23 cellular contexts compared by ENCODE assay signal in the genomic region with DNA sequence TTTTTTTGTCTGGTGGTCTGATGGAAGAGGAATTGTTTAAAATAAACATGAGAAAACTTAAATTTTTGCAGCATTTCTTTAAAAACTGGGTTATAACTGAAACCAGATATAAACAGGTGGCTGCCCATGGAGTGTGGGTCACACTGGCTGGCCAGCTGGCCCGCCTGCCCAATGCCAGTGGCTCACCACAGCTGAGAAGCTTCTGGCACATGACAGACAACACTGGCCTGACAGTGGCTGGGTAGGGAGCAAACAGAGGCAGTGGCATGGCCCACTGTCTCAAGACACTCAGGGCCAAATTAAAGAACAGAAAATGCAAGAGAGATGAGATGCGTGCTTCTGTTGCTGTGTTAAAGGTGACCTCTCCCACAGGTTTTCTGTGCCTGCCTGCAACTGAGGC. TPM values are rescaled to one million over a fixed set of nuclear protein-coding genes. Genes with fewer than 3 reads are reported as not detected.
DNase-seq lines count a peak whose midpoint lies in the region; ATAC-seq, FAIRE-seq and TF ChIP-seq lines count a peak whose summit lies in the region.
"Had no signal": no experiment of that assay in that cellular context is flagged by ENCODE, and none has a peak within 500 bp of the region (broad histone marks: within the 10 kb centered on the region; RNA-seq: fewer than 3 reads in every experiment).

No MANE protein-coding gene starts in this region.

- peaks cover 51% of the 10 kb centered on the region for H3K4me1 Mint-ChIP-seq in activated CD4-positive, alpha-beta memory T cell treated with anti-CD3 and anti-CD28 coated beads for 36 hours (ENCODE audit: low read depth)
- H3K4me1 Mint-ChIP-seq in activated CD4-positive, alpha-beta memory T cell treated with anti-CD3 and anti-CD28 coated beads, Interleukin-2, amount 10 ng/mL, durations not matched to agents 7 days and 5 days: peaks cover 53% of the 10 kb centered on the region
- H3K4me1 Mint-ChIP-seq in CD14-positive monocyte: peaks cover 34% of the 10 kb centered on the region

- H3K4me3 Mint-ChIP-seq in activated CD4-positive, alpha-beta memory T cell treated with anti-CD3 and anti-CD28 coated beads for 36 hours: no peak overlapping the region
- no peak overlapping the region for H3K4me3 Mint-ChIP-seq in activated CD4-positive, alpha-beta memory T cell treated with anti-CD3 and anti-CD28 coated beads, Interleukin-2, amount 10 ng/mL, durations not matched to agents 7 days and 5 days
- no peak overlapping the region for H3K4me3 Mint-ChIP-seq in CD14-positive monocyte
- H3K4me3 Mint-ChIP-seq: activated CD8-positive, alpha-beta memory T cell treated with anti-CD3 and anti-CD28 coated beads, Interleukin-2, amount 10 ng/mL, durations not matched to agents 7 days and 5 days had no signal

- in situ Hi-C loops in GM12878 (cut with MboI): loop anchor here (25.0 kb wide), 1 partner anchor 1988 kb away; the partner anchor contains the start of gene CLEC17A

- RAD21 ChIA-PET in GM12878 (lab: Charles Lee; ENCODE audit: unreplicated experiment): interaction anchor here (4.1 kb wide), 1 partner anchor 12 kb away, joined by 17 read pairs; no protein-coding TSS in a partner anchor

- no peak for TF ChIP-seq RAD21 in GM12878 (IDR thresholded peaks at IDR 0.05; ENCODE audit: insufficient read depth, low read depth, low read length)

- peak overlapping the region; percentile 40 for H3K27ac Mint-ChIP-seq in activated CD4-positive, alpha-beta memory T cell treated with anti-CD3 and anti-CD28 coated beads for 36 hours
- H3K27ac Mint-ChIP-seq in activated CD4-positive, alpha-beta memory T cell treated with anti-CD3 and anti-CD28 coated beads, Interleukin-2, amount 10 ng/mL, durations not matched to agents 7 days and 5 days: no peak overlapping the region
- peak overlapping the region in 3 of 7 donors; percentile 35 to 81 (median 50) for H3K27ac Mint-ChIP-seq in CD14-positive monocyte

- no peak for ATAC-seq in GM12878
- ATAC-seq in psoas muscle: peak; percentile 47 to 75 (median 54)
- ATAC-seq: activated CD8-positive, alpha-beta memory T cell treated with anti-CD3 and anti-CD28 coated beads, Interleukin-2, amount 10 ng/mL, durations not matched to agents 7 days and 5 days; heart right ventricle; PC-3; SK-N-SH treated with all-trans-retinoic acid at 6 μM for 48 hours had no signal

- FAIRE-seq in GM12878 (lab: Jason Lieb, UNC): no peak
- FAIRE-seq: A204.1, islet of Langerhans had no signal

- SMC1A ChIA-PET in GM12878 (lab: Charles Lee; ENCODE audit: uncharacterized antibody, unreplicated experiment): interaction anchor here (1.1 kb wide), 1 partner anchor 9 kb away, joined by 3 read pairs; no protein-coding TSS in a partner anchor

- no peak for DNase-seq in activated CD4-positive, alpha-beta memory T cell treated with anti-CD3 and anti-CD28 coated beads for 36 hours
- DNase-seq in activated CD4-positive, alpha-beta memory T cell treated with anti-CD3 and anti-CD28 coated beads, Interleukin-2, amount 10 ng/mL, durations not matched to agents 7 days and 5 days: no peak
- no peak for DNase-seq in NT2/D1 (ENCODE audit: low read depth, low spot score)
- no peak for DNase-seq in GM12878 (ENCODE audit: low read depth, low spot score)
- no peak for DNase-seq in psoas muscle
- no peak for DNase-seq in SJCRH30
- DNase-seq in CD14-positive monocyte (ENCODE audit: low spot score): no peak
- no peak for DNase-seq in T1000 (lab: John Stamatoyannopoulos, UW)
- DNase-seq: activated CD8-positive, alpha-beta memory T cell treated with anti-CD3 and anti-CD28 coated beads, Interleukin-2, amount 10 ng/mL, durations not matched to agents 7 days and 5 days; central memory CD4-positive, alpha-beta T cell; effector CD4-positive, alpha-beta T cell; heart right ventricle; KG1; NCI-H1105 treated with DMSO at 0.1 percent for 48 hours; NCI-H526 treated with DMSO at 0.1 percent for 48 hours; PC-3; stimulated activated CD4-positive, alpha-beta T cell treated with anti-CD3 and anti-CD28 coated beads, Interleukin-12 subunit alpha, Interleukin-12 subunit beta, amount 100 ng/mL, for 4 hours had no signal

- POLR2A ChIA-PET in activated CD4-positive, alpha-beta memory T cell treated with anti-CD3 and anti-CD28 coated beads for 36 hours (lab: Charles Lee): interaction anchor here (1.0 kb wide), 1 partner anchor 12 kb away, joined by 3 read pairs; no protein-coding TSS in a partner anchor
- POLR2A ChIA-PET in activated CD4-positive, alpha-beta memory T cell treated with anti-CD3 and anti-CD28 coated beads, Interleukin-2, amount 10 ng/mL, durations not matched to agents 7 days and 5 days (lab: Charles Lee): interaction anchor here (0.9 to 3.1 kb wide), 2 partner anchors 9 to 11 kb away, joined by 3 to 17 read pairs; no protein-coding TSS in a partner anchor
- POLR2A ChIA-PET in GM12878 (lab: Charles Lee): interaction anchor here (6.5 kb wide), 1 partner anchor 10 kb away, joined by 93 read pairs; no protein-coding TSS in a partner anchor

- no peak overlapping the region for H3K4me3 ChIP-seq in NT2/D1 (ENCODE audit: insufficient read length, low read depth)
- no peak overlapping the region for H3K4me3 ChIP-seq in GM12878
- peak overlapping the region; percentile 95 for H3K4me3 ChIP-seq in psoas muscle
- no peak overlapping the region for H3K4me3 ChIP-seq in SJCRH30
- H3K4me3 ChIP-seq: HAP-1, heart right ventricle, lung, upper lobe of left lung had no signal

- WGBS in GM12878 (ENCODE audit: insufficient coverage, insufficient replicate concordance, low lambda C conversion rate, missing lambda C conversion rate): 19% methylated on average over 2 of the region's 2 CpGs
- WGBS in psoas muscle, 3 donors: 29 to 49% (median 35%) methylated on average over 2 of the region's 2 CpGs

- CTCF ChIA-PET in activated CD4-positive, alpha-beta memory T cell treated with anti-CD3 and anti-CD28 coated beads for 36 hours (lab: Charles Lee): no interaction called here
- CTCF ChIA-PET in activated CD4-positive, alpha-beta memory T cell treated with anti-CD3 and anti-CD28 coated beads, Interleukin-2, amount 10 ng/mL, durations not matched to agents 7 days and 5 days (lab: Charles Lee): no interaction called here
- CTCF ChIA-PET in GM12878 (lab: Yijun Ruan, JAX): no interaction called here

- no peak for TF ChIP-seq EP300 in GM12878 (IDR thresholded peaks at IDR 0.05; ENCODE audit: borderline replicate concordance in 1 of 2, control insufficient read depth in 1 of 2, low read depth in 2 of 2, low read length in 2 of 2)

- no peak overlapping the region for H3K27ac ChIP-seq in GM12878 (ENCODE audit: control insufficient read depth, insufficient read depth)
- H3K27ac ChIP-seq in psoas muscle: peak overlapping the region; percentile 86
- H3K27ac ChIP-seq in SJCRH30: no peak overlapping the region
- H3K27ac ChIP-seq: heart right ventricle, upper lobe of left lung had no signal

- H4K20me1 ChIP-seq in GM12878 (ENCODE audit: control insufficient read depth, insufficient read depth): peaks cover 2% of the 10 kb centered on the region; the same call in 1 of the 2 replicates

- H3K36me3 ChIP-seq in NT2/D1 (ENCODE audit: insufficient read depth, insufficient read length, low read length) (peaks cover 72% of the 10 kb centered on the region), GM12878 (ENCODE audit: control insufficient read depth in 2 of 2, insufficient read depth in 2 of 2, low read length in 1 of 2) (peaks cover 19 to 33% of the 10 kb centered on the region in 2 experiments), psoas muscle (ENCODE audit: insufficient read depth in 1 of 2, low read depth in 1 of 2) (peaks cover 2 to 50% of the 10 kb centered on the region in 2 donors), SJCRH30 (peaks cover 22% of the 10 kb centered on the region)

- no TSS peak for BruUV-seq in GM12878 (replicated peaks; lab: Mats Ljungman, UMichigan)

- H3K36me3 Mint-ChIP-seq in activated CD4-positive, alpha-beta memory T cell treated with anti-CD3 and anti-CD28 coated beads for 36 hours: peaks cover 41% of the 10 kb centered on the region
- peaks cover 38% of the 10 kb centered on the region for H3K36me3 Mint-ChIP-seq in activated CD4-positive, alpha-beta memory T cell treated with anti-CD3 and anti-CD28 coated beads, Interleukin-2, amount 10 ng/mL, durations not matched to agents 7 days and 5 days (ENCODE audit: low read depth)
- peaks cover 34 to 51% of the 10 kb centered on the region in 2 donors for H3K36me3 Mint-ChIP-seq in CD14-positive monocyte

- no peaks in the 10 kb centered on the region for H3K9me3 Mint-ChIP-seq in activated CD4-positive, alpha-beta memory T cell treated with anti-CD3 and anti-CD28 coated beads for 36 hours
- no peaks in the 10 kb centered on the region for H3K9me3 Mint-ChIP-seq in activated CD4-positive, alpha-beta memory T cell treated with anti-CD3 and anti-CD28 coated beads, Interleukin-2, amount 10 ng/mL, durations not matched to agents 7 days and 5 days
- H3K9me3 Mint-ChIP-seq in CD14-positive monocyte: peaks cover 0 to 2% (median 0%) of the 10 kb centered on the region in 7 donors

- TF ChIP-seq CTCF in GM12878 (IDR thresholded peaks at IDR 0.05 in 2 of 3, conservative IDR thresholded peaks at IDR 0.05 in 1 of 3; ENCODE audit: control insufficient read depth in 2 of 3, extremely low read depth in 1 of 3, insufficient read depth in 1 of 3, low read depth in 3 of 3, low read length in 3 of 3) (no peak), psoas muscle (IDR thresholded peaks at IDR 0.05) (no peak), CD14-positive monocyte (IDR thresholded peaks at IDR 0.05) (no peak)

- H3K9me3 ChIP-seq in NT2/D1 (ENCODE audit: insufficient read depth, low read length) (no peaks in the 10 kb centered on the region), GM12878 (replicated peaks; ENCODE audit: control insufficient read depth, insufficient read depth, low read length) (no peaks in the 10 kb centered on the region), psoas muscle (no peaks in the 10 kb centered on the region), SJCRH30 (replicated peaks) (no peaks in the 10 kb centered on the region)
- H3K9me3 ChIP-seq: HAP-1, heart right ventricle, upper lobe of left lung had no signal

- H3K4me1 ChIP-seq in NT2/D1 (ENCODE audit: insufficient read depth, insufficient read length) (peaks cover 10% of the 10 kb centered on the region), GM12878 (ENCODE audit: control insufficient read depth, insufficient read depth, low read length) (peaks cover 15% of the 10 kb centered on the region), psoas muscle (peaks cover 72% of the 10 kb centered on the region), SJCRH30 (peaks cover 12% of the 10 kb centered on the region)

- 0 out of 2 replicates have a peak, but pooled peaks have one; percentile 2 for TF ChIP-seq POLR2A in GM12878 (IDR thresholded peaks at IDR 0.05; ENCODE audit: low read depth, low read length)

- no peak overlapping the region for H2AFZ ChIP-seq in GM12878 (ENCODE audit: control insufficient read depth, low read depth, low read length)

- peak overlapping the region; percentile 34 for H3K9ac ChIP-seq in NT2/D1 (ENCODE audit: insufficient read length, low read depth)
- H3K9ac ChIP-seq in GM12878 (ENCODE audit: control insufficient read depth, insufficient read depth, low read length): no peak overlapping the region

- peaks cover 86% of the 10 kb centered on the region for H3K79me2 ChIP-seq in GM12878 (ENCODE audit: control insufficient read depth, insufficient read depth, low read length)

- H3K4me2 ChIP-seq in GM12878 (ENCODE audit: control insufficient read depth, insufficient read depth): no peak overlapping the region

- H3K27me3 Mint-ChIP-seq in activated CD4-positive, alpha-beta memory T cell treated with anti-CD3 and anti-CD28 coated beads for 36 hours: no peaks in the 10 kb centered on the region
- H3K27me3 Mint-ChIP-seq in activated CD4-positive, alpha-beta memory T cell treated with anti-CD3 and anti-CD28 coated beads, Interleukin-2, amount 10 ng/mL, durations not matched to agents 7 days and 5 days: no peaks in the 10 kb centered on the region
- no peaks in the 10 kb centered on the region for H3K27me3 Mint-ChIP-seq in CD14-positive monocyte (ENCODE audit: low read depth in 3 of 3)
- H3K27me3 Mint-ChIP-seq: activated CD8-positive, alpha-beta memory T cell treated with anti-CD3 and anti-CD28 coated beads, Interleukin-2, amount 10 ng/mL, durations not matched to agents 7 days and 5 days had no signal

- intact Hi-C loops in activated CD4-positive, alpha-beta memory T cell treated with anti-CD3 and anti-CD28 coated beads for 36 hours (cut with micrococcal nuclease): no loop called here
- intact Hi-C loops in GM12878 (cut with micrococcal nuclease; ENCODE audit: unreplicated experiment) (no loop called here), psoas muscle (cut with DNase I) (no loop called here), CD14-positive monocyte (cut with micrococcal nuclease) (no loop called here)

- H3K27me3 ChIP-seq in NT2/D1 (ENCODE audit: insufficient read depth, insufficient read length): no peaks in the 10 kb centered on the region
- H3K27me3 ChIP-seq in GM12878 (replicated peaks in 1 of 2; ENCODE audit: control insufficient read depth in 2 of 2, insufficient read depth in 2 of 2, low read length in 1 of 2): no peaks in the 10 kb centered on the region
- H3K27me3 ChIP-seq in psoas muscle (ENCODE audit: insufficient read depth in 3 of 3, low read length in 2 of 3): no peaks in the 10 kb centered on the region
- H3K27me3 ChIP-seq in SJCRH30: no peaks in the 10 kb centered on the region
- H3K27me3 ChIP-seq: heart right ventricle, upper lobe of left lung had no signal

RNA-seq across cellular contexts. Expression of gene SLC35E1, which starts 3.1 kb away (rescaled TPM):
- total RNA-seq in activated CD4-positive, alpha-beta memory T cell treated with anti-CD3 and anti-CD28 coated beads for 36 hours: 10 to 100 TPM; 42.0 to 46.0 TPM
- 10 to 100 TPM; 57.3 to 57.7 TPM for total RNA-seq in activated CD4-positive, alpha-beta memory T cell treated with anti-CD3 and anti-CD28 coated beads, Interleukin-2, amount 10 ng/mL, durations not matched to agents 7 days and 5 days
- total RNA-seq in GM12878 (2013; cell fraction: nucleolus; rRNA removed): 130 and 131 TPM in 2 replicates
- total RNA-seq in GM12878 (2014; rRNA removed) (24.7 and 26.5 TPM in 2 replicates), GM12878 (2014; rRNA removed; fragmentation: Illumina TruSeq; extraction: Trizol) (20.1 and 20.4 TPM in 2 replicates), GM12878 (2021) (30.9 and 33.7 TPM in 2 replicates), psoas muscle (10 to 100 TPM; 25.6 to 40.7 (median 26.9) TPM)
- polyA plus RNA-seq in GM12878 (2011; ENCODE audit: low read depth): 23.4 TPM
- polyA plus RNA-seq in GM12878 (2011; rRNA removed) (28.7 and 37.7 TPM in 2 replicates), GM12878 (2014; fragmentation: Illumina TruSeq; extraction: Trizol) (20.5 and 23.8 TPM in 2 replicates), GM12878 (2014; fragmentation: Nextera tagmentation; extraction: Ambion mirVana) (10 to 100 TPM; 11.3 to 15.1 TPM), GM12878 (2014; rRNA removed) (19.6 and 26.7 TPM in 2 replicates), GM12878 (2016; fragmentation: Nextera tagmentation; extraction: Ambion mirVana) (10 to 100 TPM; 12.6 to 20.0 TPM), psoas muscle (10 to 100 TPM; 17.1 to 42.1 (median 32.8) TPM), CD14-positive monocyte (10 to 100 TPM; 12.1 to 13.5 TPM)
- polyA plus RNA-seq in GM12878 (2011; cell fraction: cytosol; rRNA removed): 42.7 and 47.6 TPM in 2 replicates
- polyA plus RNA-seq in GM12878 (2011; cell fraction: nucleus; rRNA removed): 45.6 and 46.8 TPM in 2 replicates
- polyA plus RNA-seq in GM12878 (2012): 32.1 and 35.8 TPM in 2 replicates
- 96.4 and 132 TPM in 2 replicates for polyA minus RNA-seq in GM12878 (2011; rRNA and poly(A)+ RNA removed)
- polyA minus RNA-seq in GM12878 (2011; cell fraction: cytosol; rRNA and poly(A)+ RNA removed): 29.0 and 31.5 TPM in 2 replicates
- 27.3 and 43.1 TPM in 2 replicates for polyA minus RNA-seq in GM12878 (2011; cell fraction: nucleus; rRNA and poly(A)+ RNA removed)
- 40.8 and 40.9 TPM in 2 replicates for total RNA-seq in SJCRH30 (2014; rRNA removed; shearing (Covaris generic))

RNA-seq across cellular contexts. Expression of gene CHERP, which starts 33.0 kb away (rescaled TPM):
- 10 to 100 TPM; 50.8 TPM for total RNA-seq in activated CD4-positive, alpha-beta memory T cell treated with anti-CD3 and anti-CD28 coated beads for 36 hours
- total RNA-seq in activated CD4-positive, alpha-beta memory T cell treated with anti-CD3 and anti-CD28 coated beads, Interleukin-2, amount 10 ng/mL, durations not matched to agents 7 days and 5 days: 10 to 100 TPM; 50.8 to 53.6 TPM
- 47.2 and 55.4 TPM in 2 replicates for total RNA-seq in GM12878 (2013; cell fraction: nucleolus; rRNA removed)
- total RNA-seq in GM12878 (2014; rRNA removed): 3.6 and 4.9 TPM in 2 replicates
- 6.8 and 7.2 TPM in 2 replicates for total RNA-seq in GM12878 (2014; rRNA removed; fragmentation: Illumina TruSeq; extraction: Trizol)
- 57.5 and 65.3 TPM in 2 replicates for total RNA-seq in GM12878 (2021)
- 13.6 TPM for polyA plus RNA-seq in GM12878 (2011; ENCODE audit: low read depth)
- polyA plus RNA-seq in GM12878 (2011; rRNA removed): 3.2 and 5.1 TPM in 2 replicates
- 7.8 and 8.6 TPM in 2 replicates for polyA plus RNA-seq in GM12878 (2011; cell fraction: cytosol; rRNA removed)
- 45.6 and 76.2 TPM in 2 replicates for polyA plus RNA-seq in GM12878 (2011; cell fraction: nucleus; rRNA removed)
- 34.7 and 37.6 TPM in 2 replicates for polyA plus RNA-seq in GM12878 (2012)
- 3.5 and 17.6 TPM in 2 replicates for polyA plus RNA-seq in GM12878 (2014; fragmentation: Illumina TruSeq; extraction: Trizol)
- polyA plus RNA-seq in GM12878 (2014; fragmentation: Nextera tagmentation; extraction: Ambion mirVana): 1 to 10 TPM in 1 of 2 experiments, under 1 TPM in 1; 0.66 to 1.7 TPM
- polyA plus RNA-seq in GM12878 (2014; rRNA removed): 24.0 and 42.2 TPM in 2 replicates
- 10 to 100 TPM; 47.1 to 49.4 TPM for polyA plus RNA-seq in GM12878 (2016; fragmentation: Nextera tagmentation; extraction: Ambion mirVana)
- polyA minus RNA-seq in GM12878 (2011; rRNA and poly(A)+ RNA removed): 4.5 and 8.6 TPM in 2 replicates
- 9.5 and 14.8 TPM in 2 replicates for polyA minus RNA-seq in GM12878 (2011; cell fraction: cytosol; rRNA and poly(A)+ RNA removed)
- polyA minus RNA-seq in GM12878 (2011; cell fraction: nucleus; rRNA and poly(A)+ RNA removed): 15.5 and 27.3 TPM in 2 replicates
- 10 to 100 TPM; 30.1 to 36.2 (median 33.5) TPM for total RNA-seq in psoas muscle
- polyA plus RNA-seq in psoas muscle: 10 to 100 TPM; 17.0 to 28.1 (median 25.0) TPM
- 21.1 and 23.0 TPM in 2 replicates for total RNA-seq in SJCRH30 (2014; rRNA removed; shearing (Covaris generic))
- 1 to 10 TPM; 3.2 to 5.3 TPM for polyA plus RNA-seq in CD14-positive monocyte

RNA-seq across cellular contexts. Expression of gene MED26, which starts 52.7 kb away (rescaled TPM):
- total RNA-seq in activated CD4-positive, alpha-beta memory T cell treated with anti-CD3 and anti-CD28 coated beads for 36 hours: 10 to 100 TPM; 12.0 to 14.5 TPM
- total RNA-seq in activated CD4-positive, alpha-beta memory T cell treated with anti-CD3 and anti-CD28 coated beads, Interleukin-2, amount 10 ng/mL, durations not matched to agents 7 days and 5 days: 10 to 100 TPM; 15.5 to 15.9 TPM
- total RNA-seq in GM12878 (2013; cell fraction: nucleolus; rRNA removed): 44.3 and 46.5 TPM in 2 replicates
- 13.8 and 15.3 TPM in 2 replicates for total RNA-seq in GM12878 (2014; rRNA removed)
- 7.2 and 8.6 TPM in 2 replicates for total RNA-seq in GM12878 (2014; rRNA removed; fragmentation: Illumina TruSeq; extraction: Trizol)
- 20.2 and 21.4 TPM in 2 replicates for total RNA-seq in GM12878 (2021)
- 3.3 TPM for polyA plus RNA-seq in GM12878 (2011; ENCODE audit: low read depth)
- polyA plus RNA-seq in GM12878 (2011; rRNA removed): 10.0 and 14.0 TPM in 2 replicates
- 14.4 and 19.2 TPM in 2 replicates for polyA plus RNA-seq in GM12878 (2011; cell fraction: cytosol; rRNA removed)
- polyA plus RNA-seq in GM12878 (2011; cell fraction: nucleus; rRNA removed): 18.8 and 19.7 TPM in 2 replicates
- 7.8 and 10.8 TPM in 2 replicates for polyA plus RNA-seq in GM12878 (2012)
- polyA plus RNA-seq in GM12878 (2014; fragmentation: Illumina TruSeq; extraction: Trizol): 3.6 and 8.0 TPM in 2 replicates
- polyA plus RNA-seq in GM12878 (2014; fragmentation: Nextera tagmentation; extraction: Ambion mirVana): 1 to 10 TPM; 1.1 to 2.2 TPM
- polyA plus RNA-seq in GM12878 (2014; rRNA removed): 12.4 and 15.2 TPM in 2 replicates
- polyA plus RNA-seq in GM12878 (2016; fragmentation: Nextera tagmentation; extraction: Ambion mirVana): 10 to 100 TPM in 1 of 2 experiments, 1 to 10 TPM in 1; 9.2 to 10.1 TPM
- polyA minus RNA-seq in GM12878 (2011; rRNA and poly(A)+ RNA removed): 19.0 and 25.2 TPM in 2 replicates
- polyA minus RNA-seq in GM12878 (2011; cell fraction: cytosol; rRNA and poly(A)+ RNA removed): 12.0 and 15.0 TPM in 2 replicates
- polyA minus RNA-seq in GM12878 (2011; cell fraction: nucleus; rRNA and poly(A)+ RNA removed): 21.2 and 41.1 TPM in 2 replicates
- total RNA-seq in psoas muscle: 1 to 10 TPM; 4.8 to 9.6 (median 5.5) TPM
- 1 to 10 TPM; 5.1 to 8.7 (median 5.2) TPM for polyA plus RNA-seq in psoas muscle
- total RNA-seq in SJCRH30 (2014; rRNA removed; shearing (Covaris generic)): 12.6 and 13.5 TPM in 2 replicates
- polyA plus RNA-seq in CD14-positive monocyte: 1 to 10 TPM; 1.1 to 2.1 TPM
